In genomic region chr12:27012982-27013255, GRCh38 we compare ENCODE assay signal across 8 cellular contexts. TPM values are rescaled to one million over a fixed set of nuclear protein-coding genes. Genes with fewer than 3 reads are reported as not detected.
DNase-seq lines count a peak whose midpoint lies in the region; ATAC-seq and TF ChIP-seq lines count a peak whose summit lies in the region.

No MANE protein-coding gene starts in this region.

- H3K4me2 ChIP-seq in Loucy (ENCODE audit: low read depth, low read length, poor library complexity, severe bottlenecking), result peak overlapping the region; percentile 99

- peaks cover 29% of the 10 kb centered on the region for H3K4me1 Mint-ChIP-seq in Calu3 (ENCODE audit: low read depth, unreplicated experiment)
- peaks cover 52% of the 10 kb centered on the region for H3K4me1 Mint-ChIP-seq in chondrocyte (ENCODE audit: low read depth)
- H3K4me1 Mint-ChIP-seq in natural killer cell treated with Interleukin-12 subunit alpha and Interleukin-12 subunit beta and Interleukin-15 and Interleukin-18, amount 100 ng/mL, for 72 hours (ENCODE audit: low read depth in 2 of 2), result peaks cover 34 to 37% of the 10 kb centered on the region in 2 donors

- H3K9ac ChIP-seq in Loucy (ENCODE audit: low read depth, low read length, poor library complexity, severe bottlenecking), result peak overlapping the region; percentile 90

- H3K27me3 ChIP-seq in Loucy (ENCODE audit: insufficient read depth, low read length, poor library complexity, severe bottlenecking), result no peaks in the 10 kb centered on the region

- no peak for ATAC-seq in natural killer cell treated with Interleukin-12 subunit alpha and Interleukin-12 subunit beta and Interleukin-15 and Interleukin-18, amount 100 ng/mL, for 72 hours
- no peak for ATAC-seq in GM18520 (IDR thresholded peaks at IDR 0.05; ENCODE audit: unreplicated experiment)

- intact Hi-C loops in Calu3 (cut with micrococcal nuclease; ENCODE audit: unreplicated experiment), result loop anchor here (5.0 kb wide), 2 partner anchors 76 to 161 kb away; partner anchors contain the start of genes FGFR1OP2 and INTS13

- no peaks in the 10 kb centered on the region for H3K9me3 ChIP-seq in Loucy (ENCODE audit: insufficient read depth, low read depth, low read length)

- H3K4me1 ChIP-seq in Loucy (ENCODE audit: insufficient read depth, low read length, poor library complexity, severe bottlenecking), result peaks cover 82% of the 10 kb centered on the region

- no peak overlapping the region for H2AFZ ChIP-seq in Loucy (ENCODE audit: low read length)

- peaks cover 61% of the 10 kb centered on the region for H3K79me2 ChIP-seq in Loucy (ENCODE audit: insufficient read depth, low read length)

- BruUV-seq in Calu3 (replicated peaks; lab: Mats Ljungman, UMichigan), result no TSS peak

- no peaks in the 10 kb centered on the region for H3K9me2 ChIP-seq in Loucy (replicated peaks; ENCODE audit: low read depth, low read length)

- CTCF ChIA-PET in Calu3 (lab: Charles Lee), result interaction anchor here (0.7 kb wide), 1 partner anchor 131 kb away, joined by 4 read pairs; no protein-coding TSS in a partner anchor

- no peak overlapping the region for H3K27ac Mint-ChIP-seq in Calu3 (ENCODE audit: unreplicated experiment)
- H3K27ac Mint-ChIP-seq in chondrocyte (ENCODE audit: unreplicated experiment), result peak overlapping the region; percentile 86
- H3K27ac Mint-ChIP-seq in natural killer cell treated with Interleukin-12 subunit alpha and Interleukin-12 subunit beta and Interleukin-15 and Interleukin-18, amount 100 ng/mL, for 72 hours, result peak overlapping the region; percentile 93 to 94

- no peaks in the 10 kb centered on the region for H3K36me3 ChIP-seq in Loucy (ENCODE audit: insufficient read depth, low read length)

- TF ChIP-seq CTCF in Calu3 (IDR thresholded peaks at IDR 0.05; ENCODE audit: unreplicated experiment), result no peak
- TF ChIP-seq CTCF in Loucy (conservative IDR thresholded peaks at IDR 0.05; ENCODE audit: low read length), result no peak
- no peak for TF ChIP-seq CTCF in chondrocyte (IDR thresholded peaks at IDR 0.05)

- H3K27me3 Mint-ChIP-seq in Calu3 (ENCODE audit: unreplicated experiment) (no peaks in the 10 kb centered on the region), chondrocyte (ENCODE audit: low read depth) (no peaks in the 10 kb centered on the region)
- H3K27me3 Mint-ChIP-seq in natural killer cell treated with Interleukin-12 subunit alpha and Interleukin-12 subunit beta and Interleukin-15 and Interleukin-18, amount 100 ng/mL, for 72 hours, result no peaks in the 10 kb centered on the region

- H3K36me3 Mint-ChIP-seq in Calu3 (ENCODE audit: insufficient read depth, unreplicated experiment) (peaks cover 12% of the 10 kb centered on the region), chondrocyte (ENCODE audit: low read depth) (peaks cover 2% of the 10 kb centered on the region)
- no peaks in the 10 kb centered on the region for H3K36me3 Mint-ChIP-seq in natural killer cell treated with Interleukin-12 subunit alpha and Interleukin-12 subunit beta and Interleukin-15 and Interleukin-18, amount 100 ng/mL, for 72 hours

- peaks cover 40% of the 10 kb centered on the region for H4K20me1 ChIP-seq in Loucy (ENCODE audit: insufficient read depth, low read length, poor library complexity, severe bottlenecking)

- H3F3A ChIP-seq in Loucy (ENCODE audit: low read depth), result peaks cover 15% of the 10 kb centered on the region

- H3K4me3 ChIP-seq in Loucy (ENCODE audit: low read length, poor library complexity, severe bottlenecking), result peak overlapping the region; percentile 92

- DNase-seq in Calu3 (no peak), chondrocyte (ENCODE audit: low spot score) (no peak), DMS114 treated with DMSO at 0.1 percent for 48 hours (lab: John Stamatoyannopoulos, UW; ENCODE audit: unreplicated experiment) (no peak), SHP77 treated with DMSO at 0.1 percent for 48 hours (lab: John Stamatoyannopoulos, UW) (no peak), NCI-H146 (lab: John Stamatoyannopoulos, UW) (no peak)
- DNase-seq in natural killer cell treated with Interleukin-12 subunit alpha and Interleukin-12 subunit beta and Interleukin-15 and Interleukin-18, amount 100 ng/mL, for 72 hours (ENCODE audit: low spot score), result no peak

- H3K9me3 Mint-ChIP-seq in Calu3 (ENCODE audit: low read depth, unreplicated experiment) (no peaks in the 10 kb centered on the region), chondrocyte (ENCODE audit: low read depth) (no peaks in the 10 kb centered on the region)
- H3K9me3 Mint-ChIP-seq in natural killer cell treated with Interleukin-12 subunit alpha and Interleukin-12 subunit beta and Interleukin-15 and Interleukin-18, amount 100 ng/mL, for 72 hours, result no peaks in the 10 kb centered on the region

- H3K4me3 Mint-ChIP-seq in Calu3 (ENCODE audit: low read depth, unreplicated experiment), result peak overlapping the region; percentile 86
- H3K4me3 Mint-ChIP-seq in chondrocyte (ENCODE audit: unreplicated experiment), result peak overlapping the region; percentile 89
- peak overlapping the region; percentile 83 for H3K4me3 Mint-ChIP-seq in natural killer cell treated with Interleukin-12 subunit alpha and Interleukin-12 subunit beta and Interleukin-15 and Interleukin-18, amount 100 ng/mL, for 72 hours

RNA-seq across cellular contexts. Expression of gene TM7SF3, which starts 1.3 kb away (rescaled TPM):
- total RNA-seq in Calu3 (2022) (62.1 and 70.0 TPM in 2 replicates), chondrocyte (43.1 to 55.9 TPM (median 43.8 TPM) in 3 replicates)
- total RNA-seq in natural killer cell treated with Interleukin-12 subunit alpha and Interleukin-12 subunit beta and Interleukin-15 and Interleukin-18, amount 100 ng/mL, for 72 hours, result 10 to 100 TPM; 36.4 to 42.2 TPM

RNA-seq across cellular contexts. Expression of gene MED21, which starts 9.4 kb away (rescaled TPM):
- total RNA-seq in Calu3 (2022) (41.6 and 44.3 TPM in 2 replicates), chondrocyte (39.7 to 42.1 TPM (median 41.1 TPM) in 3 replicates)
- 10 to 100 TPM; 31.6 to 35.5 TPM for total RNA-seq in natural killer cell treated with Interleukin-12 subunit alpha and Interleukin-12 subunit beta and Interleukin-15 and Interleukin-18, amount 100 ng/mL, for 72 hours
